Comparison of ENCODE assay signal across 8 cellular contexts in genomic region chr9:137745541-137745991, GRCh38.
DNase-seq lines count a peak whose midpoint lies in the region; ATAC-seq and TF ChIP-seq lines count a peak whose summit lies in the region.

No MANE protein-coding gene starts in this region.

- no peaks in the 10 kb centered on the region for H3K27me3 Mint-ChIP-seq in activated T-cell treated with anti-CD3 and anti-CD28 coated beads, Interleukin-2, amount 50 U/mL, for 72 hours (ENCODE audit: low read depth)

- no peak overlapping the region for H3K27ac ChIP-seq in sigmoid colon
- H3K27ac ChIP-seq in stomach: peak overlapping the region in 1 of 5 donors; percentile 31

- no peak overlapping the region for H3K4me3 Mint-ChIP-seq in activated T-cell treated with anti-CD3 and anti-CD28 coated beads, Interleukin-2, amount 50 U/mL, for 72 hours
- H3K4me3 Mint-ChIP-seq in stimulated activated effector memory CD8-positive, alpha-beta T cell treated with anti-CD3 and anti-CD28 coated beads, Interleukin-12 subunit alpha, Interleukin-12 subunit beta, amount 100 ng/mL, for 72 hours: no peak overlapping the region

- peaks cover 7 to 44% (median 21%) of the 10 kb centered on the region in 4 donors for H3K36me3 ChIP-seq in sigmoid colon
- H3K36me3 ChIP-seq in stomach: peaks cover 31 to 82% (median 73%) of the 10 kb centered on the region in 4 donors

- H3K27me3 ChIP-seq in sigmoid colon (no peaks in the 10 kb centered on the region), stomach (no peaks in the 10 kb centered on the region)

- intact Hi-C loops in sigmoid colon (cut with DNase I): no loop called here
- intact Hi-C loops in stomach (cut with DNase I; ENCODE audit: low total_unique reads): no loop called here

- WGBS in sigmoid colon, 2 donors: 62 to 87% methylated on average over 10 of the region's 10 CpGs
- WGBS in stomach, 5 donors: 73 to 89% (median 82%) methylated on average over 10 of the region's 10 CpGs

- DNase-seq in activated T-cell treated with anti-CD3 and anti-CD28 coated beads, Interleukin-2, amount 50 U/mL, for 72 hours: peak in 1 of 2 donors; percentile 23
- DNase-seq in activated T-cell treated with anti-CD3 and anti-CD28 coated beads, Interleukin-2, amount 50 U/mL, for 1 hour: no peak
- peak; percentile 75 for DNase-seq in NCI-H2107 treated with DMSO at 0.1 percent for 48 hours (lab: John Stamatoyannopoulos, UW; ENCODE audit: unreplicated experiment)
- peak; percentile 42 for DNase-seq in dermis blood vessel endothelial cell
- no peak for DNase-seq in stimulated activated effector memory CD8-positive, alpha-beta T cell treated with anti-CD3 and anti-CD28 coated beads, Interleukin-12 subunit alpha, Interleukin-12 subunit beta, amount 100 ng/mL, for 72 hours (ENCODE audit: low spot score in 2 of 2)
- DNase-seq in sigmoid colon: no peak
- DNase-seq in stomach: no peak

- ATAC-seq in activated T-cell treated with anti-CD3 and anti-CD28 coated beads, Interleukin-2, amount 50 U/mL, for 72 hours (replicated peaks in 1 of 2): peak; percentile 51 to 84
- ATAC-seq in HG02678 (IDR thresholded peaks at IDR 0.05; ENCODE audit: unreplicated experiment): peak; percentile 67
- ATAC-seq in stimulated activated effector memory CD8-positive, alpha-beta T cell treated with anti-CD3 and anti-CD28 coated beads, Interleukin-12 subunit alpha, Interleukin-12 subunit beta, amount 100 ng/mL, for 72 hours: peak; percentile 74

- TF ChIP-seq POLR2A in sigmoid colon (IDR thresholded peaks at IDR 0.05) (no peak), stomach (IDR thresholded peaks at IDR 0.05) (no peak)

- H3K27ac Mint-ChIP-seq in activated T-cell treated with anti-CD3 and anti-CD28 coated beads, Interleukin-2, amount 50 U/mL, for 72 hours: peak overlapping the region; percentile 81
- peak overlapping the region; percentile 74 for H3K27ac Mint-ChIP-seq in stimulated activated effector memory CD8-positive, alpha-beta T cell treated with anti-CD3 and anti-CD28 coated beads, Interleukin-12 subunit alpha, Interleukin-12 subunit beta, amount 100 ng/mL, for 72 hours

- peaks cover 3 to 14% of the 10 kb centered on the region in 2 donors for H3K36me3 Mint-ChIP-seq in activated T-cell treated with anti-CD3 and anti-CD28 coated beads, Interleukin-2, amount 50 U/mL, for 72 hours (ENCODE audit: insufficient read depth in 2 of 2)
- peaks cover 72% of the 10 kb centered on the region for H3K36me3 Mint-ChIP-seq in stimulated activated effector memory CD8-positive, alpha-beta T cell treated with anti-CD3 and anti-CD28 coated beads, Interleukin-12 subunit alpha, Interleukin-12 subunit beta, amount 100 ng/mL, for 72 hours

- H3K4me1 ChIP-seq in sigmoid colon (peaks cover 0 to 12% (median 6%) of the 10 kb centered on the region in 4 donors), stomach (peaks cover 0 to 2% (median 0%) of the 10 kb centered on the region in 4 donors)

- H3K4me1 Mint-ChIP-seq in activated T-cell treated with anti-CD3 and anti-CD28 coated beads, Interleukin-2, amount 50 U/mL, for 72 hours (ENCODE audit: low read depth): peaks cover 18% of the 10 kb centered on the region
- peaks cover 14% of the 10 kb centered on the region for H3K4me1 Mint-ChIP-seq in stimulated activated effector memory CD8-positive, alpha-beta T cell treated with anti-CD3 and anti-CD28 coated beads, Interleukin-12 subunit alpha, Interleukin-12 subunit beta, amount 100 ng/mL, for 72 hours

- H3K9me3 Mint-ChIP-seq in activated T-cell treated with anti-CD3 and anti-CD28 coated beads, Interleukin-2, amount 50 U/mL, for 72 hours: no peaks in the 10 kb centered on the region
- H3K9me3 Mint-ChIP-seq in stimulated activated effector memory CD8-positive, alpha-beta T cell treated with anti-CD3 and anti-CD28 coated beads, Interleukin-12 subunit alpha, Interleukin-12 subunit beta, amount 100 ng/mL, for 72 hours: no peaks in the 10 kb centered on the region

- H3K4me3 ChIP-seq in sigmoid colon (no peak overlapping the region), stomach (no peak overlapping the region)

- TF ChIP-seq EP300 in sigmoid colon (IDR thresholded peaks at IDR 0.05) (no peak), stomach (IDR thresholded peaks at IDR 0.05) (no peak)

- H3K9me3 ChIP-seq in sigmoid colon: no peaks in the 10 kb centered on the region
- H3K9me3 ChIP-seq in stomach: no peaks in the 10 kb centered on the region

- TF ChIP-seq CTCF in sigmoid colon (IDR thresholded peaks at IDR 0.05) (no peak), stomach (IDR thresholded peaks at IDR 0.05) (no peak)

Comparison
In these comparisons a context has a peak if more than half of its experiments do, and no peak if none do; other contexts are left out.
1. DNase-seq: peak in NCI-H2107 treated with DMSO at 0.1 percent for 48 hours (single experiment) and dermis blood vessel endothelial cell (single experiment); none in activated T-cell treated with anti-CD3 and anti-CD28 coated beads, Interleukin-2, amount 50 U/mL, for 1 hour (single experiment), stimulated activated effector memory CD8-positive, alpha-beta T cell treated with anti-CD3 and anti-CD28 coated beads, Interleukin-12 subunit alpha, Interleukin-12 subunit beta, amount 100 ng/mL, for 72 hours (0 of 2), sigmoid colon (single experiment) and stomach (single experiment).
2. Peak in every context shown above with its lines, with median percentiles within 50 percentile points of each other: ATAC-seq.